In genomic region chr6:44151348-44152108, GRCh38 we compare ENCODE assay signal across 8 cellular contexts. TPM values are rescaled to one million over a fixed set of nuclear protein-coding genes. Genes with fewer than 3 reads are reported as not detected.
A peak's percentile ranks its signal among the peaks of the same experiment; 100 is the strongest.
DNase-seq lines count a peak whose midpoint lies in the region; ATAC-seq and TF ChIP-seq lines count a peak whose summit lies in the region.

No MANE protein-coding gene starts in this region.

- H3K27me3 ChIP-seq in AG04450 (ENCODE audit: control insufficient read depth, insufficient read depth, low read length) = no peaks in the 10 kb centered on the region
- no peaks in the 10 kb centered on the region for H3K27me3 ChIP-seq in left ventricle myocardium inferior (ENCODE audit: low read depth)

- peaks cover 12% of the 10 kb centered on the region for H3K36me3 Mint-ChIP-seq in T-cell
- H3K36me3 Mint-ChIP-seq in activated naive CD8-positive, alpha-beta T cell treated with anti-CD3 and anti-CD28 coated beads, Interleukin-2, amount 50 U/mL, for 24 hours (ENCODE audit: low read depth) = peaks cover 10% of the 10 kb centered on the region

- H3K9me3 Mint-ChIP-seq in T-cell = no peaks in the 10 kb centered on the region
- no peaks in the 10 kb centered on the region for H3K9me3 Mint-ChIP-seq in activated naive CD8-positive, alpha-beta T cell treated with anti-CD3 and anti-CD28 coated beads, Interleukin-2, amount 50 U/mL, for 24 hours

- intact Hi-C loops in left ventricle myocardium inferior (cut with micrococcal nuclease) = loop anchor here (2.0 kb wide), 1 partner anchor 53 kb away; no protein-coding TSS in a partner anchor

- H3K9me3 ChIP-seq in AG04450 (ENCODE audit: control insufficient read depth, insufficient read depth, low read length) (no peaks in the 10 kb centered on the region; the same call in 1 of the 2 replicates), left ventricle myocardium inferior (replicated peaks) (no peaks in the 10 kb centered on the region)

- H3K36me3 ChIP-seq in left ventricle myocardium inferior = peaks cover 40% of the 10 kb centered on the region

- peak; percentile 98 for TF ChIP-seq CTCF in AG04450 (IDR thresholded peaks at IDR 0.05; ENCODE audit: low read depth, low read length)
- peak; percentile 99 for TF ChIP-seq CTCF in left ventricle myocardium inferior (IDR thresholded peaks at IDR 0.05; ENCODE audit: borderline replicate concordance)
- peak; percentile 91 for TF ChIP-seq CTCF in retinal pigment epithelial cell (conservative IDR thresholded peaks at IDR 0.05; ENCODE audit: low read depth, low read length)

- H3K4me3 Mint-ChIP-seq in T-cell = peak overlapping the region in 1 of 3 donors; percentile 42
- no peak overlapping the region for H3K4me3 Mint-ChIP-seq in activated naive CD8-positive, alpha-beta T cell treated with anti-CD3 and anti-CD28 coated beads, Interleukin-2, amount 50 U/mL, for 24 hours

- peak; percentile 59 for ATAC-seq in GM18519 (IDR thresholded peaks at IDR 0.05; ENCODE audit: low FRiP score, unreplicated experiment)
- ATAC-seq in T-cell (replicated peaks in 1 of 4) = peak; percentile 88 to 89 (median 89)
- ATAC-seq in activated naive CD8-positive, alpha-beta T cell treated with anti-CD3 and anti-CD28 coated beads, Interleukin-2, amount 50 U/mL, for 24 hours = peak; percentile 83

- DNase-seq in AG04450 (ENCODE audit: low read depth, low spot score) (no peak), HT1080 (ENCODE audit: low read depth) (peak; percentile 53), T-cell (peak; percentile 40 to 81 (median 74)), left ventricle myocardium inferior (peak; percentile 72), retinal pigment epithelial cell (ENCODE audit: low read depth) (no peak), dedifferentiated amniotic fluid mesenchymal stem cell (ENCODE audit: extremely low spot score) (no peak)
- peak; percentile 88 for DNase-seq in activated naive CD8-positive, alpha-beta T cell treated with anti-CD3 and anti-CD28 coated beads, Interleukin-2, amount 50 U/mL, for 24 hours

- H3K4me3 ChIP-seq in AG04450 (ENCODE audit: low read depth, low read length) = no peak overlapping the region
- H3K4me3 ChIP-seq in left ventricle myocardium inferior = no peak overlapping the region
- no peak overlapping the region for H3K4me3 ChIP-seq in retinal pigment epithelial cell (ENCODE audit: low read length)

- H3K4me1 Mint-ChIP-seq in T-cell = peaks cover 7 to 12% (median 8%) of the 10 kb centered on the region in 3 donors
- H3K4me1 Mint-ChIP-seq in activated naive CD8-positive, alpha-beta T cell treated with anti-CD3 and anti-CD28 coated beads, Interleukin-2, amount 50 U/mL, for 24 hours = peaks cover 11% of the 10 kb centered on the region

- CTCF ChIA-PET in AG04450 (lab: Charles Lee) = interaction anchor here (0.5 to 2.5 kb wide), 2 partner anchors 38 to 53 kb away, joined by 3 to 25 read pairs; no protein-coding TSS in a partner anchor
- CTCF ChIA-PET in T-cell (lab: Charles Lee) = interaction anchor here (0.6 to 1.5 kb wide), 6 partner anchors 48 to 338 kb away, joined by 3 to 5 read pairs (median 3); no protein-coding TSS in a partner anchor

- H3K27me3 Mint-ChIP-seq in T-cell = no peaks in the 10 kb centered on the region
- no peaks in the 10 kb centered on the region for H3K27me3 Mint-ChIP-seq in activated naive CD8-positive, alpha-beta T cell treated with anti-CD3 and anti-CD28 coated beads, Interleukin-2, amount 50 U/mL, for 24 hours

- H3K27ac ChIP-seq in AG04450 (ENCODE audit: low read depth, low read length) (no peak overlapping the region), left ventricle myocardium inferior (replicated peaks) (no peak overlapping the region)

- H3K27ac Mint-ChIP-seq in T-cell = no peak overlapping the region
- no peak overlapping the region for H3K27ac Mint-ChIP-seq in activated naive CD8-positive, alpha-beta T cell treated with anti-CD3 and anti-CD28 coated beads, Interleukin-2, amount 50 U/mL, for 24 hours

- H3K4me1 ChIP-seq in left ventricle myocardium inferior = peaks cover 16% of the 10 kb centered on the region

- POLR2A ChIA-PET in AG04450 (lab: Yijun Ruan, JAX) (interaction anchor here (0.6 to 1.2 kb wide), 4 partner anchors 49 to 96 kb away, joined by 3 to 5 read pairs (median 4); partner anchors contain the start of gene HSP90AB1), T-cell (lab: Charles Lee) (interaction anchor here in 1 of 2 donors (0.8 kb wide), 1 partner anchor 29 kb away, joined by 4 read pairs; no protein-coding TSS in a partner anchor)

RNA-seq across cellular contexts. Expression of gene CAPN11, which starts 7.1 kb away (rescaled TPM):
- 0.04 and 0.09 TPM in 2 replicates for polyA plus RNA-seq in AG04450 (2011; rRNA removed)
- not detected in 2 replicates for polyA minus RNA-seq in AG04450 (2011; rRNA and poly(A)+ RNA removed)
- total RNA-seq in HT1080 (2014; rRNA removed; shearing (Covaris generic)) = not detected in 2 replicates
- 0.18 and 0.19 TPM in 2 replicates for polyA plus RNA-seq in HT1080 (2015; cell fraction: cytosol; rRNA removed)
- 0.18 TPM in 2 replicates for polyA plus RNA-seq in HT1080 (2015; cell fraction: nucleus; rRNA removed)
- total RNA-seq in T-cell = under 1 TPM in 1 of 5 donors, not detected in 4; 0.79 TPM
- 0.25 TPM for total RNA-seq in left ventricle myocardium inferior

RNA-seq across cellular contexts. Expression of gene TMEM63B, which starts 24.2 kb away (rescaled TPM):
- 39.4 and 42.1 TPM in 2 replicates for polyA plus RNA-seq in AG04450 (2011; rRNA removed)
- 57.8 and 73.6 TPM in 2 replicates for polyA minus RNA-seq in AG04450 (2011; rRNA and poly(A)+ RNA removed)
- total RNA-seq in HT1080 (2014; rRNA removed; shearing (Covaris generic)) = 14.1 and 19.1 TPM in 2 replicates
- polyA plus RNA-seq in HT1080 (2015; cell fraction: cytosol; rRNA removed) = 33.5 and 41.6 TPM in 2 replicates
- 56.8 and 61.1 TPM in 2 replicates for polyA plus RNA-seq in HT1080 (2015; cell fraction: nucleus; rRNA removed)
- total RNA-seq in T-cell = 10 to 100 TPM; 16.6 to 21.1 (median 19.3) TPM
- total RNA-seq in left ventricle myocardium inferior = 37.2 TPM

RNA-seq across cellular contexts. Expression of gene MRPL14, which starts 24.3 kb away (rescaled TPM):
- 57.3 and 64.1 TPM in 2 replicates for polyA plus RNA-seq in AG04450 (2011; rRNA removed)
- polyA minus RNA-seq in AG04450 (2011; rRNA and poly(A)+ RNA removed) = 22.5 and 31.9 TPM in 2 replicates
- total RNA-seq in HT1080 (2014; rRNA removed; shearing (Covaris generic)) = 98.1 and 172 TPM in 2 replicates
- 85.1 and 111 TPM in 2 replicates for polyA plus RNA-seq in HT1080 (2015; cell fraction: cytosol; rRNA removed)
- 28.7 and 29.3 TPM in 2 replicates for polyA plus RNA-seq in HT1080 (2015; cell fraction: nucleus; rRNA removed)
- total RNA-seq in T-cell (10 to 100 TPM; 12.0 to 24.2 (median 22.3) TPM), left ventricle myocardium inferior (36.8 TPM)

Comparison
In these comparisons a context has a peak if more than half of its experiments do, and no peak if none do; other contexts are left out.
1. DNase-seq: peak in HT1080 (single experiment), T-cell (34 of 34), activated naive CD8-positive, alpha-beta T cell treated with anti-CD3 and anti-CD28 coated beads, Interleukin-2, amount 50 U/mL, for 24 hours (single experiment) and left ventricle myocardium inferior (single experiment); none in AG04450 (single experiment), retinal pigment epithelial cell (single experiment) and dedifferentiated amniotic fluid mesenchymal stem cell (single experiment).
2. Peak in every context shown above with its lines, with median percentiles within 50 percentile points of each other: CTCF ChIP-seq and ATAC-seq.